8 cellular contexts compared by ENCODE assay signal in the genomic region with DNA sequence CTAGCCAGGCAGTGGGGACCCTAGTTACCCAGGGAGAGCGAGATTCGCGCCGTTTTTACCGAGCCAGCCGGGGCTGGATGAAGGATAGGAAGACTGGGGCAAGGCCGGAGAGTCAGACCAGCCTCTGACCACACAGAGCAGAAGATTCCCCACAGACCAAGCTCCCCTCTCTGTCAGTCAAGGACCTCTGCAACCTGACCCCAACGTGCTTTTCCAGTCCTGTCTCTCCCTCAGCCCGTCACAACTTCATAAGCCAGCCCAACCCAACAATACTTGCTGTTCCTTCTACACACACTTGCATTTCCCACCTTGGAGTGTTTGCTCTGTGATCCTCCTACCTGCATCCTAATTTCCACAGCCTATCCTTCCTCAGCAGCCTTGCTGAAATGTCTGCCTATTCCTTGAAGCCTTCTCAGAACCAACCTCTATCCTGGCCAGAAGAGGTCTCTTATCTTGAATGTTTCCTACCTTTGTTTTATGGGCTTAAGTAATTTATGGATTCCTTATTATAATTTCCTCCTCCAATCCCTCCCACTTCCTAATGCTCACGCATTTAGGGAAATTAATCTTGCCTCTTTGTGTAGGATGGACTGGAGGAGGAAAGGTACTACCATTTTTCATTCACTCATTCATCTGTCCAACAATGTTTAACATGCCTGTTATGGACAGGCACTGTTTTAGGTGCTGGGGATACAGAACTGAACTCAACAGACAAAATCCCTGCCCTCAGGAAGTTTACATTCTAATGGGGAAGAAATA. TPM values are rescaled to one million over a fixed set of nuclear protein-coding genes. Genes with fewer than 3 reads are reported as not detected.
DNase-seq lines count a peak whose midpoint lies in the region; TF ChIP-seq lines count a peak whose summit lies in the region.

A gene (minus strand): TSS at position 424 of the 759 bp plus-strand sequence. CDS start 751 bp downstream, outside the sequence.

- DNase-seq in DMS53 (lab: John Stamatoyannopoulos, UW): peak; percentile 75
- no peak for DNase-seq in MG63
- DNase-seq in colonic mucosa: no peak
- DNase-seq in mesendoderm: peak; percentile 35
- no peak for DNase-seq in tibial nerve (ENCODE audit: low spot score in 2 of 2)
- DNase-seq in T-helper 9 cell: no peak
- DNase-seq in stimulated activated CD4-positive, alpha-beta T cell treated with anti-CD3 and anti-CD28 coated beads, Interleukin-4, amount 100 ng/mL, for 24 hours: no peak
- DNase-seq in activated CD4-positive, alpha-beta T cell treated with anti-CD3 and anti-CD28 coated beads for 4 hours: no peak

- H3K9me3 ChIP-seq in MG63: peaks cover 4% of the 10 kb centered on the region
- H3K9me3 ChIP-seq in colonic mucosa: no peaks in the 10 kb centered on the region
- no peaks in the 10 kb centered on the region for H3K9me3 ChIP-seq in tibial nerve

- H3K4me3 ChIP-seq in MG63 (peak within 1 kb of the TSS; percentile 63), colonic mucosa (peak within 1 kb of the TSS; percentile 73), mesendoderm (ENCODE audit: low read length) (peak within 1 kb of the TSS; percentile 59), tibial nerve (peak within 1 kb of the TSS; percentile 63 to 82 (median 73))

- no peak for TF ChIP-seq POLR2A in tibial nerve (IDR thresholded peaks at IDR 0.05)

- H3K9ac ChIP-seq in colonic mucosa (ENCODE audit: low read depth in 2 of 2, low read length in 2 of 2) (peak within 1 kb of the TSS; percentile 68 to 76), mesendoderm (ENCODE audit: low read length) (peak within 1 kb of the TSS; percentile 81)

- H3K27me3 ChIP-seq in MG63 (peaks cover 7% of the 10 kb centered on the region; the same call in 1 of the 2 replicates), colonic mucosa (no peaks in the 10 kb centered on the region), mesendoderm (ENCODE audit: insufficient read depth, low read length, poor library complexity) (no peaks in the 10 kb centered on the region), tibial nerve (no peaks in the 10 kb centered on the region)

- H3K4me1 ChIP-seq in colonic mucosa (peaks cover 7% of the 10 kb centered on the region), mesendoderm (ENCODE audit: control insufficient read depth, low read depth, low read length) (peaks cover 6% of the 10 kb centered on the region), tibial nerve (peaks cover 0 to 20% (median 2%) of the 10 kb centered on the region in 4 donors)

- no peak within 1 kb of the TSS for H4K5ac ChIP-seq in mesendoderm (ENCODE audit: low read length)

- no peak within 1 kb of the TSS for H4K8ac ChIP-seq in mesendoderm (ENCODE audit: low read depth, low read length)

- no CpG with 5 or more reads among the region's 10 CpGs for WGBS in mesendoderm (ENCODE audit: extremely low coverage, insufficient coverage, low lambda C conversion rate)
- WGBS in tibial nerve, 2 donors: 2 to 10% methylated on average over 9 to 10 of the region's 10 CpGs

- peak within 1 kb of the TSS; percentile 58 for H3K4ac ChIP-seq in mesendoderm (ENCODE audit: low read depth, low read length)

- no peaks in the 10 kb centered on the region for H3K79me2 ChIP-seq in mesendoderm (ENCODE audit: control insufficient read depth, insufficient read depth, low read length)

- peak within 1 kb of the TSS; percentile 91 for H3K4me2 ChIP-seq in mesendoderm (ENCODE audit: low read length)

- H3K18ac ChIP-seq in mesendoderm (ENCODE audit: low read length): peak within 1 kb of the TSS; percentile 31

- no peak within 1 kb of the TSS for H2BK120ac ChIP-seq in mesendoderm (ENCODE audit: low read depth, low read length)

- peak within 1 kb of the TSS; percentile 88 for H3K56ac ChIP-seq in mesendoderm (ENCODE audit: low read length)

- TF ChIP-seq EP300 in tibial nerve (IDR thresholded peaks at IDR 0.05): no peak

- TF ChIP-seq CTCF in colonic mucosa (IDR thresholded peaks at IDR 0.05) (no peak), tibial nerve (IDR thresholded peaks at IDR 0.05) (no peak)

- intact Hi-C loops in colonic mucosa (cut with DNase I): no loop called here

- no peak within 1 kb of the TSS for H2BK5ac ChIP-seq in mesendoderm (ENCODE audit: low read length)

- H3K36me3 ChIP-seq in MG63 (peaks cover 3% of the 10 kb centered on the region; the same call in 1 of the 2 replicates), colonic mucosa (no peaks in the 10 kb centered on the region), mesendoderm (ENCODE audit: control insufficient read depth, insufficient read depth, low read length) (peaks cover 1% of the 10 kb centered on the region), tibial nerve (peaks cover 0 to 20% (median 0%) of the 10 kb centered on the region in 3 donors)

- H3K27ac ChIP-seq in colonic mucosa (peak within 1 kb of the TSS; percentile 50), mesendoderm (ENCODE audit: low read depth, low read length) (no peak within 1 kb of the TSS), tibial nerve (peak within 1 kb of the TSS; percentile 76 to 88 (median 82))

- no peak within 1 kb of the TSS for H2BK15ac ChIP-seq in mesendoderm (replicated peaks; ENCODE audit: low read depth)

- H2AK5ac ChIP-seq in mesendoderm (ENCODE audit: low read length): no peak within 1 kb of the TSS

- H3K79me1 ChIP-seq in mesendoderm (ENCODE audit: low read length): no peaks in the 10 kb centered on the region

- no peak within 1 kb of the TSS for H3K23ac ChIP-seq in mesendoderm (ENCODE audit: low read length)

RNA-seq across cellular contexts. Expression of the gene that starts here (rescaled TPM):
- 47.2 and 80.3 TPM in 2 replicates for total RNA-seq in MG63 (2014; rRNA removed; shearing (Covaris generic); ENCODE audit: low replicate concordance)
- total RNA-seq in colonic mucosa (10 to 100 TPM in 1 of 2 donors, 1 to 10 TPM in 1; 4.9 to 24.6 TPM), tibial nerve (100 to 1,000 TPM in 1 of 4 donors, 10 to 100 TPM in 3; 37.2 to 134 (median 79.7) TPM)
- 6.4 TPM for polyA plus RNA-seq in mesendoderm (2013, experiment 1 of 2)
- 6.1 TPM for polyA plus RNA-seq in mesendoderm (2013, experiment 2 of 2)

Comparison
In these comparisons a context has a peak if more than half of its experiments do, and no peak if none do; other contexts are left out.
1. DNase-seq: peak in DMS53 (single experiment) and mesendoderm (single experiment); none in MG63 (single experiment), colonic mucosa (single experiment), tibial nerve (0 of 2), T-helper 9 cell (single experiment), stimulated activated CD4-positive, alpha-beta T cell treated with anti-CD3 and anti-CD28 coated beads, Interleukin-4, amount 100 ng/mL, for 24 hours (single experiment) and activated CD4-positive, alpha-beta T cell treated with anti-CD3 and anti-CD28 coated beads for 4 hours (0 of 2).
2. Peak in every context shown above with its lines, with median percentiles within 50 percentile points of each other: H3K4me3 ChIP-seq.